ENCODE assay signal across 8 cellular contexts in the genomic region with DNA sequence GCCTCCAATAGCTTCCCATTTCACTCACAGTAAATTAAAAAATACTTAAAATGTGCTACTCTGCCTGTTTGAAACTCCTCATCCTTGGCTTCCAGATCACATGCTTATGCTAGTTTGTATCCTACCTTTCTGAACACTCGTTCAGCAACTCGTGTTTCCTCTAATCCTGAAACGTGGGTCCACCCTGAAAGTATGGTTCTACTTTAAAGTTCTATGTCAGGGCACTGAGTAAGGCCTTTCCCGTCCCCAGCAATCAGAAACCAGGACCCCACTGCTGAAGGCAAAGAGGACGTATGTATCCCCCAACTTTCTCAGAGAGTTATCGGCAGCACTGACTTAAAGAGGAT. TPM values are rescaled to one million over a fixed set of nuclear protein-coding genes. Genes with fewer than 3 reads are reported as not detected.
DNase-seq lines count a peak whose midpoint lies in the region; ATAC-seq and TF ChIP-seq lines count a peak whose summit lies in the region.

No MANE protein-coding gene starts in this region.

- H3K9me3 ChIP-seq in BLaER1 (no peaks in the 10 kb centered on the region; the same call in 1 of the 2 replicates), liver (ENCODE audit: control insufficient read depth in 4 of 4, low read length in 3 of 4) (no peaks in the 10 kb centered on the region), tibial nerve (no peaks in the 10 kb centered on the region)

- H3K27ac ChIP-seq in BLaER1 = peak overlapping the region; percentile 98
- H3K27ac ChIP-seq in liver (ENCODE audit: low read depth in 1 of 2, low read length in 2 of 2) = peak overlapping the region; percentile 80 to 85
- H3K27ac ChIP-seq in tibial nerve = peak overlapping the region; percentile 60 to 84 (median 79)

- peak overlapping the region; percentile 98 for H3K9ac ChIP-seq in BLaER1
- peak overlapping the region; percentile 92 to 95 for H3K9ac ChIP-seq in liver (ENCODE audit: low read depth in 1 of 2, low read length in 2 of 2)

- H3K27me3 ChIP-seq in BLaER1 (no peaks in the 10 kb centered on the region), liver (ENCODE audit: control insufficient read depth in 4 of 4, insufficient read depth in 4 of 4, low read length in 3 of 4) (no peaks in the 10 kb centered on the region), tibial nerve (no peaks in the 10 kb centered on the region)

- H3K4me3 ChIP-seq in BLaER1 (peak overlapping the region; percentile 95), astrocyte of the spinal cord (ENCODE audit: low read depth, low read length) (peak overlapping the region; percentile 74), liver (ENCODE audit: low read depth in 1 of 3, low read length in 3 of 3) (peak overlapping the region; percentile 80 to 89 (median 82)), tibial nerve (peak overlapping the region; percentile 67 to 89 (median 76))

- WGBS in liver = under 1% methylated on average over 6 of the region's 6 CpGs
- whole genome bisulfite sequencing in tibial nerve, 2 donors = 0 to 1% methylated on average over 6 of the region's 6 CpGs

- DNase-seq in astrocyte of the spinal cord (ENCODE audit: low read depth, low spot score) = no peak
- no peak for DNase-seq in tibial nerve (ENCODE audit: low spot score in 2 of 2)
- no peak for DNase-seq in middle frontal gyrus (ENCODE audit: extremely low spot score, low spot score)

- TF ChIP-seq POLR2A in tibial nerve (IDR thresholded peaks at IDR 0.05) = no peak

- peak; percentile 15 for ATAC-seq in HG03139 (IDR thresholded peaks at IDR 0.05; ENCODE audit: unreplicated experiment)
- ATAC-seq in GM21423 (IDR thresholded peaks at IDR 0.05; ENCODE audit: unreplicated experiment) = no peak
- ATAC-seq in HG02678 (IDR thresholded peaks at IDR 0.05; ENCODE audit: unreplicated experiment) = no peak

- H3K36me3 ChIP-seq in BLaER1 = peaks cover 12% of the 10 kb centered on the region
- H3K36me3 ChIP-seq in liver (ENCODE audit: control insufficient read depth in 4 of 4, insufficient read depth in 3 of 4, low read depth in 1 of 4, low read length in 3 of 4) = no peaks in the 10 kb centered on the region
- H3K36me3 ChIP-seq in tibial nerve = peaks cover 0 to 8% (median 0%) of the 10 kb centered on the region in 3 donors

- no peaks in the 10 kb centered on the region for H4K20me1 ChIP-seq in BLaER1

- no peak for TF ChIP-seq RAD21 in liver (IDR thresholded peaks at IDR 0.05)

- peak overlapping the region; percentile 89 for H3K4me2 ChIP-seq in BLaER1

- TF ChIP-seq CTCF in astrocyte of the spinal cord (IDR thresholded peaks at IDR 0.05; ENCODE audit: low read depth, low read length) (no peak), liver (IDR thresholded peaks at IDR 0.05; ENCODE audit: low read depth, low read length, missing input control) (no peak), tibial nerve (IDR thresholded peaks at IDR 0.05) (no peak)

- H3K4me1 ChIP-seq in BLaER1 = peaks cover 23% of the 10 kb centered on the region
- H3K4me1 ChIP-seq in liver (ENCODE audit: control insufficient read depth in 4 of 4, insufficient read depth in 4 of 4, low read length in 3 of 4) = peaks cover 5 to 17% (median 11%) of the 10 kb centered on the region in 4 donors
- peaks cover 0 to 35% (median 4%) of the 10 kb centered on the region in 4 donors for H3K4me1 ChIP-seq in tibial nerve

- TF ChIP-seq EP300 in tibial nerve (IDR thresholded peaks at IDR 0.05) = no peak

- in situ Hi-C loops in astrocyte of the spinal cord (cut with HindIII; ENCODE audit: low sequenced_read_pairs) = no loop called here

TF ChIP-seq in liver, 16 proteins besides CTCF, POLR2A, EP300 and RAD21:
- TF ChIP-seq EGR1 (IDR thresholded peaks at IDR 0.05; ENCODE audit: low read depth in 2 of 2) (no peak), YY1 (IDR thresholded peaks at IDR 0.05) (no peak), JUND (IDR thresholded peaks at IDR 0.05) (no peak), SP1 (IDR thresholded peaks at IDR 0.05) (no peak), FOXA1 (IDR thresholded peaks at IDR 0.05) (no peak)
- TF ChIP-seq, protein P1, sequence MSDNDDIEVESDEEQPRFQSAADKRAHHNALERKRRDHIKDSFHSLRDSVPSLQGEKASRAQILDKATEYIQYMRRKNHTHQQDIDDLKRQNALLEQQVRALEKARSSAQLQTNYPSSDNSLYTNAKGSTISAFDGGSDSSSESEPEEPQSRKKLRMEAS (IDR thresholded peaks at IDR 0.05) = no peak

RNA-seq across cellular contexts. Expression of a gene that starts 0.4 kb away (rescaled TPM):
- total RNA-seq in liver (10 to 100 TPM; 16.9 to 21.8 TPM), tibial nerve (10 to 100 TPM; 25.5 to 36.5 (median 31.5) TPM)
- polyA plus RNA-seq in liver = 10 to 100 TPM in 1 of 2 donors, 1 to 10 TPM in 1; 9.1 to 21.9 TPM

RNA-seq across cellular contexts. Expression of a gene that starts 13.6 kb away (rescaled TPM):
- total RNA-seq in liver (under 1 TPM; 0.25 to 0.33 TPM), tibial nerve (1 to 10 TPM in 3 of 4 donors, under 1 TPM in 1; 0.90 to 9.8 (median 5.3) TPM)
- under 1 TPM; 0.06 to 0.18 TPM for polyA plus RNA-seq in liver
